ENCODE assay signal across 1 cellular context in genomic region chr12:52879394-52880351, GRCh38.
A peak's percentile ranks its signal among the peaks of the same experiment; 100 is the strongest.
TF ChIP-seq lines count a peak whose summit lies in the region.

No MANE protein-coding gene starts in this region.

TF ChIP-seq in K562, 482 proteins besides CTCF, POLR2A, EP300 and RAD21 (continued from another document and continues in another):
- no peak for TF ChIP-seq TAF1 (IDR thresholded peaks at IDR 0.05; ENCODE audit: control insufficient read depth, extremely low read depth, insufficient read depth, low read length, severe bottlenecking)
- no peak for TF ChIP-seq CHD4 (IDR thresholded peaks at IDR 0.05; ENCODE audit: insufficient read depth, insufficient replicate concordance, low read depth, low read length, poor library complexity, severe bottlenecking)
- no peak for TF ChIP-seq NCOA1 (IDR thresholded peaks at IDR 0.05; ENCODE audit: low read depth)
- TF ChIP-seq FUS (optimal IDR thresholded peaks at IDR 0.05; ENCODE audit: low read depth, low read length): no peak
- TF ChIP-seq ZBED1 (IDR thresholded peaks at IDR 0.05): no peak
- no peak for TF ChIP-seq ZNF146 (CRISPR knock-in tag; IDR thresholded peaks at IDR 0.05; ENCODE audit: unreplicated experiment)
- no peak for TF ChIP-seq ZNF3 (CRISPR knock-in tag; IDR thresholded peaks at IDR 0.05)
- peak; percentile 99 for TF ChIP-seq CTCFL (IDR thresholded peaks at IDR 0.05; ENCODE audit: borderline replicate concordance, insufficient read depth, low read depth, low read length, poor library complexity, severe bottlenecking)
- peak; percentile 71; the same call in 1 of the 2 replicates for TF ChIP-seq CBFB (CRISPR knock-in tag; IDR thresholded peaks at IDR 0.05)
- TF ChIP-seq TAF7 (tag; IDR thresholded peaks at IDR 0.05): no peak
- TF ChIP-seq ZNF384 (IDR thresholded peaks at IDR 0.05; ENCODE audit: low read depth, low read length): peak; percentile 57
- TF ChIP-seq SOX6 (IDR thresholded peaks at IDR 0.05): no peak
- no peak for TF ChIP-seq ZFP30 (CRISPR knock-in tag; IDR thresholded peaks at IDR 0.05; ENCODE audit: borderline replicate concordance)
- 0 out of 2 replicates have a peak, but pooled peaks have one; percentile 40 for TF ChIP-seq GABPB1 (CRISPR knock-in tag; IDR thresholded peaks at IDR 0.05)
- TF ChIP-seq NR1H2 (CRISPR knock-in tag; IDR thresholded peaks at IDR 0.05): no peak
- TF ChIP-seq ATF7 (IDR thresholded peaks at IDR 0.05): peak; percentile 47; the same call in 1 of the 2 replicates
- TF ChIP-seq CBFA2T2 (conservative IDR thresholded peaks at IDR 0.05): no peak
- no peak for TF ChIP-seq KDM4B (IDR thresholded peaks at IDR 0.05; ENCODE audit: borderline replicate concordance in 2 of 2, low read depth in 1 of 2)
- TF ChIP-seq GATAD2A (IDR thresholded peaks at IDR 0.05): peak; percentile 68; the same call in 1 of the 2 replicates
- TF ChIP-seq GABPB2 (CRISPR knock-in tag; conservative IDR thresholded peaks at IDR 0.05): no peak
- TF ChIP-seq ILK (tag; IDR thresholded peaks at IDR 0.05; ENCODE audit: borderline replicate concordance, low read depth): no peak
- TF ChIP-seq BACH1 (tag; IDR thresholded peaks at IDR 0.05): no peak
- no peak for TF ChIP-seq FOXJ3 (CRISPR knock-in tag; IDR thresholded peaks at IDR 0.05)
- TF ChIP-seq MED1 (CRISPR knock-in tag; IDR thresholded peaks at IDR 0.05; ENCODE audit: borderline replicate concordance): no peak
- no peak for TF ChIP-seq ZZZ3 (IDR thresholded peaks at IDR 0.05)
- TF ChIP-seq BCL6 (CRISPR knock-in tag; IDR thresholded peaks at IDR 0.05): no peak
- TF ChIP-seq FIP1L1 (IDR thresholded peaks at IDR 0.05; ENCODE audit: low read depth, low read length, poor library complexity, severe bottlenecking): peak; percentile 71
- no peak for TF ChIP-seq GATA2 (CRISPR knock-in tag; IDR thresholded peaks at IDR 0.05)
- 0 out of 2 replicates have a peak, but pooled peaks have one; percentile 24 for TF ChIP-seq HBP1 (CRISPR knock-in tag; IDR thresholded peaks at IDR 0.05)
- TF ChIP-seq RBBP5 (IDR thresholded peaks at IDR 0.05; ENCODE audit: borderline replicate concordance, insufficient read depth, low read length, poor library complexity, severe bottlenecking): peak; percentile 40
- no peak for TF ChIP-seq RERE (CRISPR knock-in tag; IDR thresholded peaks at IDR 0.05; ENCODE audit: borderline replicate concordance)
- no peak for TF ChIP-seq POLR3A (IDR thresholded peaks at IDR 0.05; ENCODE audit: borderline replicate concordance, extremely low read depth, insufficient read depth, insufficient read length)
- TF ChIP-seq ESRRB (CRISPR knock-in tag; IDR thresholded peaks at IDR 0.05; ENCODE audit: borderline replicate concordance): no peak
- peak; percentile 61; the same call in 1 of the 2 replicates for TF ChIP-seq ZBTB33 (CRISPR knock-in tag; IDR thresholded peaks at IDR 0.05)
- peak; percentile 65 to 79 for TF ChIP-seq MAZ (CRISPR knock-in tag; conservative IDR thresholded peaks at IDR 0.05 in 1 of 2, IDR thresholded peaks at IDR 0.05 in 1 of 2)
- TF ChIP-seq ARID4B (CRISPR knock-in tag; IDR thresholded peaks at IDR 0.05): peak; percentile 64; the same call in 1 of the 2 replicates
- TF ChIP-seq PTBP1 (IDR thresholded peaks at IDR 0.05; ENCODE audit: low read depth, low read length): 0 out of 2 replicates have a peak, but pooled peaks have one; percentile 17
- TF ChIP-seq TSC22D4 (tag; IDR thresholded peaks at IDR 0.05): no peak
- TF ChIP-seq NFIX (CRISPR knock-in tag; IDR thresholded peaks at IDR 0.05; ENCODE audit: low read depth): no peak
- TF ChIP-seq ZFP1 (CRISPR knock-in tag; IDR thresholded peaks at IDR 0.05): peak; percentile 14; the same call in 1 of the 2 replicates
- no peak for TF ChIP-seq ZNF124 (CRISPR knock-in tag; IDR thresholded peaks at IDR 0.05)
- TF ChIP-seq ILF3 (IDR thresholded peaks at IDR 0.05; ENCODE audit: borderline replicate concordance): no peak
- no peak for TF ChIP-seq RFX7 (CRISPR knock-in tag; IDR thresholded peaks at IDR 0.05)
- TF ChIP-seq ZKSCAN1 (IDR thresholded peaks at IDR 0.05; ENCODE audit: low read depth, low read length): 0 out of 2 replicates have a peak, but pooled peaks have one; percentile 29
- no peak for TF ChIP-seq ELK3 (CRISPR knock-in tag; IDR thresholded peaks at IDR 0.05)
- TF ChIP-seq ATF3 (IDR thresholded peaks at IDR 0.05): no peak
- TF ChIP-seq ATF3 (CRISPR knock-in tag; conservative IDR thresholded peaks at IDR 0.05): no peak
